Comparison of ENCODE assay signal across 14 cellular contexts in the genomic region with DNA sequence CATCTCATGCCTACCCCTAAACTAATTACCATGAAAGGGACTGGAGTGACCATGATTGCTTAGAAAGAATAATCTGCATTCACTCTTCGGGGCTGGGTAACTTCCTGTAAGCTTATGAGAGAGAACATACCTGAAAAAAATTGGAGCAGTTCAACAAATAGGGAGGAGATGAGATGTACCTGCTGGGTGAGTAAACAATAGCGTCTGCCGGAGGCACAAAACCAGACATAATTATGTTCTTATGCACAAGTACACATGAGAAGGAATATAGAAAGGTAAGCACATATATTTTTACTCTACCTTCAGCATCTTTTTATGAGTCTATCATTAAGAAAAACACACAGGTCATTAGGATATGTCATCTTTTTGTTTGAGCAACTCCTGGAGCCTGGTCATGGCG.
A peak's percentile ranks its signal among the peaks of the same experiment; 100 is the strongest.
DNase-seq lines count a peak whose midpoint lies in the region; ATAC-seq and TF ChIP-seq lines count a peak whose summit lies in the region.
"Had no signal": no experiment of that assay in that cellular context is flagged by ENCODE, and none has a peak within 500 bp of the region (broad histone marks: within the 10 kb centered on the region; RNA-seq: fewer than 3 reads in every experiment).

No MANE protein-coding gene starts in this region.

- no peak overlapping the region for H3K4me3 Mint-ChIP-seq in CD8-positive, alpha-beta T cell
- H3K4me3 Mint-ChIP-seq in activated CD4-positive, alpha-beta memory T cell treated with anti-CD3 and anti-CD28 coated beads, Interleukin-2, amount 10 ng/mL, durations not matched to agents 7 days and 5 days, result no peak overlapping the region
- H3K4me3 Mint-ChIP-seq: T-helper 2 cell treated with Interferon-gamma antibody and Interleukin-4, amounts not matched to agents 5 μg/mL and 100 μg/mL, for 36 hours had no signal

- no peaks in the 10 kb centered on the region for H3K4me1 Mint-ChIP-seq in CD8-positive, alpha-beta T cell (ENCODE audit: low read depth)
- H3K4me1 Mint-ChIP-seq in activated CD4-positive, alpha-beta memory T cell treated with anti-CD3 and anti-CD28 coated beads, Interleukin-2, amount 10 ng/mL, durations not matched to agents 7 days and 5 days, result no peaks in the 10 kb centered on the region

- TF ChIP-seq CTCF in 22Rv1 (IDR thresholded peaks at IDR 0.05), result no peak
- no peak for TF ChIP-seq CTCF in LNCaP clone FGC (IDR thresholded peaks at IDR 0.05; ENCODE audit: control insufficient read depth, extremely low read depth, insufficient read depth)
- no peak for TF ChIP-seq CTCF in CD8-positive, alpha-beta T cell (IDR thresholded peaks at IDR 0.05)

- H3K27me3 Mint-ChIP-seq in CD8-positive, alpha-beta T cell (ENCODE audit: low read depth), result no peaks in the 10 kb centered on the region
- H3K27me3 Mint-ChIP-seq in activated CD4-positive, alpha-beta memory T cell treated with anti-CD3 and anti-CD28 coated beads, Interleukin-2, amount 10 ng/mL, durations not matched to agents 7 days and 5 days, result no peaks in the 10 kb centered on the region

- H3K4me2 ChIP-seq in Karpas-422 (ENCODE audit: low read depth, low read length, poor library complexity, severe bottlenecking), result no peak overlapping the region

- no peaks in the 10 kb centered on the region for H3K4me1 ChIP-seq in CD8-positive, alpha-beta T cell (ENCODE audit: insufficient read depth, low read length)
- no peaks in the 10 kb centered on the region for H3K4me1 ChIP-seq in Karpas-422 (ENCODE audit: low read length)

- no peaks in the 10 kb centered on the region for H3K27me3 ChIP-seq in CD8-positive, alpha-beta T cell (ENCODE audit: insufficient read depth, low read length)
- H3K27me3 ChIP-seq in Karpas-422 (ENCODE audit: low read length), result no peaks in the 10 kb centered on the region

- DNase-seq in LNCaP clone FGC (ENCODE audit: low read depth) (peak; percentile 89), NCI-H2081 treated with DMSO at 0.1 percent for 48 hours (lab: John Stamatoyannopoulos, UW) (peak; percentile 97), NCI-H69 (lab: John Stamatoyannopoulos, UW) (peak; percentile 99), pons (ENCODE audit: low spot score) (no peak), Karpas-422 (no peak)
- DNase-seq in CD8-positive, alpha-beta T cell, result no peak
- no peak for DNase-seq in activated CD4-positive, alpha-beta memory T cell treated with anti-CD3 and anti-CD28 coated beads, Interleukin-2, amount 10 ng/mL, durations not matched to agents 7 days and 5 days
- DNase-seq: NCI-H226, NCI-H82 had no signal

- no peaks in the 10 kb centered on the region for H3K36me3 ChIP-seq in CD8-positive, alpha-beta T cell (ENCODE audit: insufficient read depth, low read length)
- no peaks in the 10 kb centered on the region for H3K36me3 ChIP-seq in Karpas-422 (ENCODE audit: insufficient read depth, low read length)
- H3K36me3 ChIP-seq: HAP-1 had no signal

- no peak overlapping the region for H3K27ac Mint-ChIP-seq in CD8-positive, alpha-beta T cell
- H3K27ac Mint-ChIP-seq in activated CD4-positive, alpha-beta memory T cell treated with anti-CD3 and anti-CD28 coated beads, Interleukin-2, amount 10 ng/mL, durations not matched to agents 7 days and 5 days, result no peak overlapping the region
- H3K27ac Mint-ChIP-seq: T-helper 2 cell treated with Interferon-gamma antibody and Interleukin-4, amounts not matched to agents 5 μg/mL and 100 μg/mL, for 36 hours had no signal

- ATAC-seq in CD8-positive, alpha-beta T cell, result no peak
- ATAC-seq: Panc1 had no signal

- no peaks in the 10 kb centered on the region for H3K36me3 Mint-ChIP-seq in CD8-positive, alpha-beta T cell
- no peaks in the 10 kb centered on the region for H3K36me3 Mint-ChIP-seq in activated CD4-positive, alpha-beta memory T cell treated with anti-CD3 and anti-CD28 coated beads, Interleukin-2, amount 10 ng/mL, durations not matched to agents 7 days and 5 days (ENCODE audit: low read depth)

- H2AFZ ChIP-seq in Karpas-422 (ENCODE audit: low read length), result no peak overlapping the region

- peaks cover 6% of the 10 kb centered on the region for H3K9me3 Mint-ChIP-seq in CD8-positive, alpha-beta T cell
- H3K9me3 Mint-ChIP-seq in activated CD4-positive, alpha-beta memory T cell treated with anti-CD3 and anti-CD28 coated beads, Interleukin-2, amount 10 ng/mL, durations not matched to agents 7 days and 5 days, result peaks cover 3% of the 10 kb centered on the region

- no peaks in the 10 kb centered on the region for H3K9me3 ChIP-seq in CD8-positive, alpha-beta T cell (ENCODE audit: low read length)
- H3K9me3 ChIP-seq in Karpas-422 (ENCODE audit: low read length), result no peaks in the 10 kb centered on the region
- H3K9me3 ChIP-seq: HAP-1 had no signal

- H3K9me2 ChIP-seq in Karpas-422 (replicated peaks; ENCODE audit: insufficient read depth, low read length), result no peaks in the 10 kb centered on the region

- POLR2A ChIA-PET in CD8-positive, alpha-beta T cell (lab: Charles Lee), result no interaction called here
- POLR2A ChIA-PET in activated CD4-positive, alpha-beta memory T cell treated with anti-CD3 and anti-CD28 coated beads, Interleukin-2, amount 10 ng/mL, durations not matched to agents 7 days and 5 days (lab: Charles Lee), result no interaction called here

- no peak overlapping the region for H3K9ac ChIP-seq in Karpas-422 (ENCODE audit: low read length)

- no peaks in the 10 kb centered on the region for H3K79me2 ChIP-seq in Karpas-422 (ENCODE audit: low read length)

- H3K27ac ChIP-seq in 22Rv1 (peak overlapping the region; percentile 53), Karpas-422 (ENCODE audit: low read length) (no peak overlapping the region)
- no peak overlapping the region for H3K27ac ChIP-seq in CD8-positive, alpha-beta T cell (ENCODE audit: low read depth, low read length)
- H3K27ac ChIP-seq: HL-60 had no signal

- intact Hi-C loops in CD8-positive, alpha-beta T cell (cut with DNase I, micrococcal nuclease), result no loop called here

- CTCF ChIA-PET in CD8-positive, alpha-beta T cell (lab: Charles Lee), result no interaction called here
- CTCF ChIA-PET in activated CD4-positive, alpha-beta memory T cell treated with anti-CD3 and anti-CD28 coated beads, Interleukin-2, amount 10 ng/mL, durations not matched to agents 7 days and 5 days (lab: Charles Lee), result no interaction called here

- H3K4me3 ChIP-seq in LNCaP clone FGC (ENCODE audit: low read depth, low read length) (no peak overlapping the region), Karpas-422 (ENCODE audit: low read length) (no peak overlapping the region)
- no peak overlapping the region for H3K4me3 ChIP-seq in CD8-positive, alpha-beta T cell (ENCODE audit: low read depth, low read length)
- H3K4me3 ChIP-seq: HAP-1 had no signal

- H4K20me1 ChIP-seq in Karpas-422 (ENCODE audit: insufficient read depth, low read depth, low read length), result no peaks in the 10 kb centered on the region

Comparison
In these comparisons a context has a peak if more than half of its experiments do, and no peak if none do; other contexts are left out.
1. DNase-seq: peak in LNCaP clone FGC (single experiment), NCI-H2081 treated with DMSO at 0.1 percent for 48 hours (single experiment) and NCI-H69 (single experiment); none in pons (single experiment), CD8-positive, alpha-beta T cell (0 of 7), Karpas-422 (single experiment) and activated CD4-positive, alpha-beta memory T cell treated with anti-CD3 and anti-CD28 coated beads, Interleukin-2, amount 10 ng/mL, durations not matched to agents 7 days and 5 days (single experiment).